Comparison of ENCODE assay signal across 29 cellular contexts in the genomic region with DNA sequence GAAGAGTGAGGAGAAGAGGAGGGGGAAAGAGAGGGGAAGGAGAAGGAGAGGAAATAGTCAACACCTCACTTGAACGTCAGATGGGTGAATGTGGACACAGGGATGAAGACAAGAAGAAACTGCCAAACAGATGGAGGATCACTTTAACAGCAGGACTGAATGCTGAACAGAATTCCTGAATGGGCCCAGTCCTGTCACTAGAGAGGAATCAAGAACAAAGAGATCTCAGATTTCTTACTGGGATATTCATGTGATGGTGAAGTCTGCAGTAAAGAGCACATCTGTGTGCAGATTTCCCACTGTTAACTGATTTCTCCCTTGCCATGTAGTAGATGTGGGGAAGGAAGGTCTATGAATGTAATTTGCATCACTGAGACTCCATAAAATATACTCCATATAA.
"Had no signal": no experiment of that assay in that cellular context is flagged by ENCODE, and none has a peak within 500 bp of the region (broad histone marks: within the 10 kb centered on the region; RNA-seq: fewer than 3 reads in every experiment).

No MANE protein-coding gene starts in this region.

- H3K9me3 Mint-ChIP-seq: activated T-cell treated with anti-CD3 and anti-CD28 coated beads, Interleukin-2, amount 50 U/mL, for 24 hours; activated T-helper 2 cell treated with anti-CD3 and anti-CD28 coated beads, Interferon-gamma antibody, Interleukin-2, Interleukin-4, amounts not matched to agents 10 μg/mL and 5 μg/mL and 100 μg/mL, durations not matched to agents 14 hours and 24 hours and 36 hours; mesothelial cell of epicardium; natural killer cell; T-helper 2 cell treated with Interferon-gamma antibody and Interleukin-4, amounts not matched to agents 5 μg/mL and 100 μg/mL, for 36 hours had no signal

- H3K27me3 ChIP-seq: adrenal gland, ascending aorta, brain microvascular endothelial cell, gastrocnemius medialis, heart right ventricle, neutrophil, ovary, right atrium auricular region, upper lobe of left lung had no signal

- H3K36me3 ChIP-seq: adrenal gland, ascending aorta, brain microvascular endothelial cell, gastrocnemius medialis, heart right ventricle, neutrophil, ovary, right atrium auricular region had no signal

- ATAC-seq: esophagus mucosa, gastrocnemius medialis, heart right ventricle, natural killer cell, psoas muscle had no signal

- H3K27ac ChIP-seq: adrenal gland, ascending aorta, brain microvascular endothelial cell, gastrocnemius medialis, heart right ventricle, neutrophil, ovary, psoas muscle, right atrium auricular region, upper lobe of left lung, VCaP had no signal

- H3K27ac Mint-ChIP-seq: activated naive CD8-positive, alpha-beta T cell; activated T-cell treated with anti-CD3 and anti-CD28 coated beads, Interleukin-2, amount 50 U/mL, for 24 hours; activated T-helper 2 cell treated with anti-CD3 and anti-CD28 coated beads, Interferon-gamma antibody, Interleukin-2, Interleukin-4, amounts not matched to agents 10 μg/mL and 5 μg/mL and 100 μg/mL, durations not matched to agents 14 hours and 24 hours and 36 hours; mesothelial cell of epicardium; natural killer cell; T-helper 2 cell treated with Interferon-gamma antibody and Interleukin-4, amounts not matched to agents 5 μg/mL and 100 μg/mL, for 36 hours had no signal

- H3K36me3 Mint-ChIP-seq: activated naive CD8-positive, alpha-beta T cell had no signal

- H3K4me1 Mint-ChIP-seq: mesothelial cell of epicardium had no signal

- DNase-seq: activated CD4-positive, CD25-positive, alpha-beta regulatory T cell treated with anti-CD3 and anti-CD28 coated beads, Interleukin-2, amount 50 U/mL, for 72 hours; activated CD8-positive, alpha-beta memory T cell treated with anti-CD3 and anti-CD28 coated beads for 24 hours; activated CD8-positive, alpha-beta memory T cell treated with anti-CD3 and anti-CD28 coated beads, Interleukin-2, amount 50 U/mL, for 4 hours; activated naive CD4-positive, alpha-beta T cell; activated T-cell treated with anti-CD3 and anti-CD28 coated beads, Interleukin-2, amount 50 U/mL, for 24 hours; adrenal gland; brain microvascular endothelial cell; central memory CD4-positive, alpha-beta T cell; dermis blood vessel endothelial cell; effector memory CD4-positive, alpha-beta T cell; gastrocnemius medialis; heart right ventricle; kidney; natural killer cell; ovary; psoas muscle; stimulated activated CD4-positive, alpha-beta T cell treated with anti-CD3 and anti-CD28 coated beads, Interleukin-4, amount 100 ng/mL, for 24 hours; stimulated activated naive CD4-positive, alpha-beta T cell treated with Interleukin-2 at 50 U/mL for 16 hours; upper lobe of left lung had no signal

- H3K4me3 ChIP-seq: adrenal gland, ascending aorta, gastrocnemius medialis, heart right ventricle, lung, ovary, psoas muscle, right atrium auricular region, upper lobe of left lung had no signal

- H3K4me1 ChIP-seq: adrenal gland, ascending aorta, gastrocnemius medialis, heart right ventricle, psoas muscle, upper lobe of left lung had no signal

- H3K27me3 Mint-ChIP-seq: activated naive CD8-positive, alpha-beta T cell; activated T-cell treated with anti-CD3 and anti-CD28 coated beads, Interleukin-2, amount 50 U/mL, for 24 hours had no signal

- H3K4me3 Mint-ChIP-seq: activated naive CD8-positive, alpha-beta T cell; activated T-cell treated with anti-CD3 and anti-CD28 coated beads, Interleukin-2, amount 50 U/mL, for 24 hours; mesothelial cell of epicardium; natural killer cell; T-helper 2 cell treated with Interferon-gamma antibody and Interleukin-4, amounts not matched to agents 5 μg/mL and 100 μg/mL, for 36 hours had no signal

- H3K9me3 ChIP-seq: adrenal gland, ascending aorta, gastrocnemius medialis, heart right ventricle, neutrophil, ovary, psoas muscle, right atrium auricular region, upper lobe of left lung had no signal
